In the genomic region with DNA sequence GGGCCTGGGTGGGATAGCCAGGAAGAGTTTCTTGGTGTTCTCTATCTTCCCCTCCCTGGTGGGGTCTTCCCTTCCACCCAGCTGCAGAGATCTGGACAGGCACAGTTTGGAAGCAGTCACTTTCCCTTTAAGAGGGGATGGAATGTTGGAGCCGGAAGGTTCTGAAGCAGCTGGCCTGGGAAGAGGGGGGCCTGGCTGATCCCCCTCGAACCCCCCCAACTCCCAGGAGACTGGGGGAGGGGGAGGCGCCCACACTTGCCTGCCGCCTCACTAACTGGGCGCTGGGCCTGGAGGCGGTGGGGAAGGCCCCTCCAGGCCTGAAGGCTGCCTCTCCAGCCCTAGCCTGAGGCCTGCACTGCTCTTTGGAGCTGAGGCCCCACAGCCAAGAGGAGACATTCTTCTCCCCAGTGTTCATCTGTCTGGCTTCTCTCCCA, we compare ENCODE assay signal across 8 cellular contexts. TPM values are rescaled to one million over a fixed set of nuclear protein-coding genes. Genes with fewer than 3 reads are reported as not detected.
DNase-seq lines count a peak whose midpoint lies in the region; ATAC-seq, FAIRE-seq and TF ChIP-seq lines count a peak whose summit lies in the region.

No MANE protein-coding gene starts in this region.

- peaks cover 30% of the 10 kb centered on the region for H3K4me1 Mint-ChIP-seq in activated naive CD8-positive, alpha-beta T cell treated with anti-CD3 and anti-CD28 coated beads, Interleukin-2, amount 50 U/mL, for 24 hours

- peak overlapping the region; percentile 44 for H3K9ac ChIP-seq in HUES64 (ENCODE audit: low read depth, low read length)

- no peak for ATAC-seq in activated naive CD8-positive, alpha-beta T cell treated with anti-CD3 and anti-CD28 coated beads, Interleukin-2, amount 50 U/mL, for 24 hours
- ATAC-seq in heart right ventricle = peak; percentile 61 to 86 (median 78)
- peak; percentile 32 to 70 (median 62) for ATAC-seq in pancreas

- peak overlapping the region; percentile 96 for H3K4me3 Mint-ChIP-seq in activated naive CD8-positive, alpha-beta T cell treated with anti-CD3 and anti-CD28 coated beads, Interleukin-2, amount 50 U/mL, for 24 hours

- H3K9me3 ChIP-seq in HUES64 (ENCODE audit: insufficient read depth, low read depth, low read length) (no peaks in the 10 kb centered on the region), heart right ventricle (no peaks in the 10 kb centered on the region), pancreas (no peaks in the 10 kb centered on the region)

- H3K4me3 ChIP-seq in HUES64 (ENCODE audit: low read length) (peak overlapping the region; percentile 88), heart right ventricle (peak overlapping the region; percentile 87 to 99 (median 97)), pancreas (peak overlapping the region; percentile 57 to 93 (median 90))

- H3K36me3 ChIP-seq in HUES64 (ENCODE audit: insufficient read depth, low read length) = peaks cover 6% of the 10 kb centered on the region; the same call in 1 of the 2 replicates
- peaks cover 0 to 1% (median 0%) of the 10 kb centered on the region in 9 donors for H3K36me3 ChIP-seq in heart right ventricle
- no peaks in the 10 kb centered on the region for H3K36me3 ChIP-seq in pancreas

- H3K27me3 ChIP-seq in HUES64 (ENCODE audit: insufficient read depth, low read length) = no peaks in the 10 kb centered on the region
- no peaks in the 10 kb centered on the region for H3K27me3 ChIP-seq in heart right ventricle
- no peaks in the 10 kb centered on the region for H3K27me3 ChIP-seq in pancreas

- 4% methylated on average over 5 of the region's 6 CpGs for WGBS in HUES64
- 0 to 6% methylated on average over 6 of the region's 6 CpGs for WGBS in heart right ventricle, 2 donors
- WGBS in pancreas, 2 donors = 0% methylated on average over 5 of the region's 6 CpGs

- DNase-seq in COLO829 (ENCODE audit: low spot score) (peak; percentile 63), heart right ventricle (peak; percentile 70 to 81), pancreas (peak in 3 of 6 donors; percentile 47 to 64 (median 63)), LoVo (ENCODE audit: low spot score) (no peak), GM13977 (ENCODE audit: low spot score) (no peak), T-helper 9 cell (no peak)
- no peak for DNase-seq in activated naive CD8-positive, alpha-beta T cell treated with anti-CD3 and anti-CD28 coated beads, Interleukin-2, amount 50 U/mL, for 24 hours

- peaks cover 5% of the 10 kb centered on the region for H3K36me3 Mint-ChIP-seq in activated naive CD8-positive, alpha-beta T cell treated with anti-CD3 and anti-CD28 coated beads, Interleukin-2, amount 50 U/mL, for 24 hours (ENCODE audit: low read depth)

- in situ Hi-C loops in GM13977 (cut with MboI; ENCODE audit: low pct_unique_long_range_greater_than_20kb, low sequenced_read_pairs, unreplicated experiment) = no loop called here

- TF ChIP-seq CTCF in heart right ventricle (IDR thresholded peaks at IDR 0.05) (no peak), pancreas (IDR thresholded peaks at IDR 0.05) (no peak), GM13977 (IDR thresholded peaks at IDR 0.05; ENCODE audit: extremely low read depth, insufficient read depth, missing control alignments) (no peak)

- FAIRE-seq in pancreas (lab: Jason Lieb, UNC) = no peak

- H3K27ac Mint-ChIP-seq in activated naive CD8-positive, alpha-beta T cell treated with anti-CD3 and anti-CD28 coated beads, Interleukin-2, amount 50 U/mL, for 24 hours = peak overlapping the region; percentile 74

- no peaks in the 10 kb centered on the region for H3K9me3 Mint-ChIP-seq in activated naive CD8-positive, alpha-beta T cell treated with anti-CD3 and anti-CD28 coated beads, Interleukin-2, amount 50 U/mL, for 24 hours

- H3K4me1 ChIP-seq in HUES64 (ENCODE audit: insufficient read depth, low read length) = peaks cover 9% of the 10 kb centered on the region; the same call in 1 of the 2 replicates
- peaks cover 33 to 68% (median 55%) of the 10 kb centered on the region in 9 donors for H3K4me1 ChIP-seq in heart right ventricle
- H3K4me1 ChIP-seq in pancreas = peaks cover 5 to 15% (median 11%) of the 10 kb centered on the region in 3 donors

- H3K27ac ChIP-seq in HUES64 (ENCODE audit: low read depth, low read length) = peak overlapping the region; percentile 84
- peak overlapping the region; percentile 91 to 99 (median 96) for H3K27ac ChIP-seq in heart right ventricle
- H3K27ac ChIP-seq in pancreas = peak overlapping the region in 3 of 4 donors; percentile 61 to 71 (median 70)

- no peaks in the 10 kb centered on the region for H3K27me3 Mint-ChIP-seq in activated naive CD8-positive, alpha-beta T cell treated with anti-CD3 and anti-CD28 coated beads, Interleukin-2, amount 50 U/mL, for 24 hours

- intact Hi-C loops in heart right ventricle (cut with DNase I) = loop anchor here in 4 of 10 donors (2.0 to 10.0 kb wide), 4 partner anchors 18 to 158 kb away; partner anchors contain the start of genes ALG3 (in 2 of the 4), AP2M1 (in 2 of the 4), EEF1AKMT4 (in 2 of the 4) and EIF2B5 (in 1 of the 4)
- intact Hi-C loops in pancreas (cut with DNase I) = no loop called here

RNA-seq across cellular contexts. Expression of gene DVL3, which starts 1.4 kb away (rescaled TPM):
- polyA plus RNA-seq in HUES64 (2013, experiment 1 of 2) = 36.7 TPM
- polyA plus RNA-seq in HUES64 (2013, experiment 2 of 2) = 39.5 TPM
- total RNA-seq in heart right ventricle (10 to 100 TPM; 52.6 to 81.7 (median 68.6) TPM), pancreas (10 to 100 TPM; 31.0 to 44.9 (median 35.1) TPM)
- polyA plus RNA-seq in heart right ventricle (10 to 100 TPM; 37.5 to 42.0 TPM), pancreas (10 to 100 TPM; 47.5 to 53.8 TPM)

RNA-seq across cellular contexts. Expression of gene AP2M1, which starts 18.1 kb away (rescaled TPM):
- 359 TPM for polyA plus RNA-seq in HUES64 (2013, experiment 1 of 2)
- polyA plus RNA-seq in HUES64 (2013, experiment 2 of 2) = 332 TPM
- total RNA-seq in heart right ventricle = 100 to 1,000 TPM; 263 to 371 (median 321) TPM
- polyA plus RNA-seq in heart right ventricle = 100 to 1,000 TPM; 187 to 390 TPM
- total RNA-seq in pancreas = 100 to 1,000 TPM in 1 of 6 donors, 10 to 100 TPM in 5; 67.8 to 136 (median 81.8) TPM
- 100 to 1,000 TPM in 1 of 2 donors, 10 to 100 TPM in 1; 69.3 to 113 TPM for polyA plus RNA-seq in pancreas

RNA-seq across cellular contexts. Expression of gene EIF2B5, which starts 21.4 kb away (rescaled TPM):
- 30.0 TPM for polyA plus RNA-seq in HUES64 (2013, experiment 1 of 2)
- 27.4 TPM for polyA plus RNA-seq in HUES64 (2013, experiment 2 of 2)
- total RNA-seq in heart right ventricle (10 to 100 TPM; 26.8 to 37.3 (median 31.6) TPM), pancreas (10 to 100 TPM; 12.4 to 23.6 (median 17.1) TPM)
- polyA plus RNA-seq in heart right ventricle (10 to 100 TPM; 30.6 to 44.6 TPM), pancreas (10 to 100 TPM; 32.1 to 53.3 TPM)

RNA-seq across cellular contexts. Expression of gene ABCF3, which starts 29.5 kb away (rescaled TPM):
- 32.6 TPM for polyA plus RNA-seq in HUES64 (2013, experiment 1 of 2)
- 24.3 TPM for polyA plus RNA-seq in HUES64 (2013, experiment 2 of 2)
- total RNA-seq in heart right ventricle (10 to 100 TPM; 60.1 to 90.7 (median 68.3) TPM), pancreas (10 to 100 TPM; 31.7 to 49.4 (median 37.7) TPM)
- polyA plus RNA-seq in heart right ventricle (10 to 100 TPM; 78.0 to 87.9 TPM), pancreas (10 to 100 TPM; 79.7 to 92.1 TPM)

RNA-seq across cellular contexts. Expression of gene HTR3E, which starts 59.7 kb away (rescaled TPM):
- polyA plus RNA-seq in HUES64 (2013, experiment 1 of 2) = not detected
- polyA plus RNA-seq in HUES64 (2013, experiment 2 of 2) = not detected
- total RNA-seq in heart right ventricle (not detected), pancreas (under 1 TPM in 1 of 6 donors, not detected in 5; 0.41 TPM)
- polyA plus RNA-seq in heart right ventricle (not detected), pancreas (not detected)

Comparison
In these comparisons a context has a peak if more than half of its experiments do, and no peak if none do; other contexts are left out.
1. DNase-seq: peak in COLO829 (single experiment) and heart right ventricle (2 of 2); none in activated naive CD8-positive, alpha-beta T cell treated with anti-CD3 and anti-CD28 coated beads, Interleukin-2, amount 50 U/mL, for 24 hours (single experiment), LoVo (single experiment), GM13977 (single experiment) and T-helper 9 cell (single experiment).
2. Peak in every context shown above with its lines, with median percentiles within 50 percentile points of each other: H3K27ac ChIP-seq and H3K4me3 ChIP-seq.